22 cellular contexts compared by ENCODE assay signal in the genomic region with DNA sequence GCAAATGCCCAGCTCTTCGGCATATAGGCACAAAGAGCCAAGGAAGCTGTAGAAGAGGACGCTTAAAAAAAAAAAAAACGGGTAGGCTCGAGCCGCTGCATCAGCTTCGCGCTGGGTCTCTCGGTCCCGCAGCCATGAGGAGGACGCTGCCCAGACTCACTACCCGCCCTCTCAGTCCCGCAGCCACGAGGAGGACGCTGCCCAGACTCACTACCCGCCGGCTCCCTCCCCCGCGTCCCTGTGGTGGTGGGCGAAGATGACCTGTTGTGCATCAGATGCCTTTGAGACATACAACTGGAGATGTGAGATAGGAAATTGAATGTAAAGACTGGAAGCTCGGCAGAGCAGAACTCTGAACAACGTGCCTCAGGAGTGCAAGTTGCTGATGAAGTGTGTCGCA. TPM values are rescaled to one million over a fixed set of nuclear protein-coding genes. Genes with fewer than 3 reads are reported as not detected.
DNase-seq lines count a peak whose midpoint lies in the region; ATAC-seq and TF ChIP-seq lines count a peak whose summit lies in the region.
"Had no signal": no experiment of that assay in that cellular context is flagged by ENCODE, and none has a peak within 500 bp of the region (broad histone marks: within the 10 kb centered on the region; RNA-seq: fewer than 3 reads in every experiment).

No MANE protein-coding gene starts in this region.

- H4K5ac ChIP-seq in mesendoderm (ENCODE audit: low read length) = no peak overlapping the region

- peaks cover 45% of the 10 kb centered on the region for H3K36me3 Mint-ChIP-seq in endodermal cell (ENCODE audit: low read depth)

- H3K27ac ChIP-seq in endodermal cell (ENCODE audit: low read depth, low read length) (no peak overlapping the region), mesendoderm (ENCODE audit: low read depth, low read length) (no peak overlapping the region), ovary (no peak overlapping the region)
- H3K27ac ChIP-seq: C4-2B, PC-9 had no signal

- H3K36me3 ChIP-seq in endodermal cell (ENCODE audit: control insufficient read depth, insufficient read depth, low read length) = peaks cover 26% of the 10 kb centered on the region
- H3K36me3 ChIP-seq in mesendoderm (ENCODE audit: control insufficient read depth, insufficient read depth, low read length) = no peaks in the 10 kb centered on the region
- no peaks in the 10 kb centered on the region for H3K36me3 ChIP-seq in ovary

- H3K4ac ChIP-seq in mesendoderm (ENCODE audit: low read depth, low read length) = no peak overlapping the region

- no peak overlapping the region for H4K8ac ChIP-seq in mesendoderm (ENCODE audit: low read depth, low read length)

- H3K27me3 ChIP-seq in endodermal cell (ENCODE audit: control insufficient read depth, insufficient read depth, low read length, poor library complexity, severe bottlenecking) (no peaks in the 10 kb centered on the region), mesendoderm (ENCODE audit: insufficient read depth, low read length, poor library complexity) (no peaks in the 10 kb centered on the region), ovary (no peaks in the 10 kb centered on the region)

- no peak overlapping the region for H2BK120ac ChIP-seq in mesendoderm (ENCODE audit: low read depth, low read length)

- H3K4me2 ChIP-seq in mesendoderm (ENCODE audit: low read length) = no peak overlapping the region
- H3K4me2 ChIP-seq: PC-9, SK-N-SH had no signal

- no peaks in the 10 kb centered on the region for H3K9me3 Mint-ChIP-seq in endodermal cell
- H3K9me3 Mint-ChIP-seq: CD8-positive, alpha-beta memory T cell had no signal

- H2AK5ac ChIP-seq in mesendoderm (ENCODE audit: low read length) = no peak overlapping the region

- H3K23ac ChIP-seq in mesendoderm (ENCODE audit: low read length) = no peak overlapping the region

- no peak overlapping the region for H3K4me3 ChIP-seq in endodermal cell (ENCODE audit: low read length)
- H3K4me3 ChIP-seq in mesendoderm (ENCODE audit: low read length) = no peak overlapping the region
- no peak overlapping the region for H3K4me3 ChIP-seq in ovary
- H3K4me3 ChIP-seq: HAP-1, PC-9 had no signal

- peak overlapping the region; percentile 66 for H3K56ac ChIP-seq in mesendoderm (ENCODE audit: low read length)

- intact Hi-C loops in Right ventricle myocardium superior (cut with DNase I) = no loop called here
- intact Hi-C loops in left cardiac atrium (cut with DNase I) = no loop called here
- intact Hi-C loops in ovary (cut with DNase I) = no loop called here

- TF ChIP-seq CTCF in endodermal cell (conservative IDR thresholded peaks at IDR 0.05) = no peak
- no peak for TF ChIP-seq CTCF in ovary (IDR thresholded peaks at IDR 0.05)

- no peak overlapping the region for H3K4me3 Mint-ChIP-seq in endodermal cell
- H3K4me3 Mint-ChIP-seq: CD8-positive, alpha-beta memory T cell had no signal

- H2BK15ac ChIP-seq in mesendoderm (replicated peaks; ENCODE audit: low read depth) = no peak overlapping the region

- H3K4me1 ChIP-seq in endodermal cell (ENCODE audit: control insufficient read depth, insufficient read depth, low read length) (peaks cover 4% of the 10 kb centered on the region), mesendoderm (ENCODE audit: control insufficient read depth, low read depth, low read length) (no peaks in the 10 kb centered on the region), ovary (ENCODE audit: insufficient read depth) (no peaks in the 10 kb centered on the region)

- H3K9ac ChIP-seq in endodermal cell (ENCODE audit: extremely low read depth, low read length, poor library complexity, severe bottlenecking) = no peak overlapping the region
- H3K9ac ChIP-seq in mesendoderm (ENCODE audit: low read length) = no peak overlapping the region
- H3K9ac ChIP-seq: SK-N-SH had no signal

- H3K4me1 Mint-ChIP-seq in endodermal cell = peaks cover 41% of the 10 kb centered on the region
- H3K4me1 Mint-ChIP-seq: CD8-positive, alpha-beta memory T cell had no signal

- no peak for TF ChIP-seq POLR2A in ovary (IDR thresholded peaks at IDR 0.05)

- 79 to 88% methylated on average over 16 to 22 of the region's 22 CpGs for WGBS in endodermal cell (ENCODE audit: insufficient coverage in 1 of 2, insufficient read length in 1 of 2), 2 experiments
- no CpG with 5 or more reads among the region's 22 CpGs for WGBS in mesendoderm (ENCODE audit: extremely low coverage, insufficient coverage, low lambda C conversion rate)
- WGBS in ovary, 3 donors = 62 to 68% (median 65%) methylated on average over 22 of the region's 22 CpGs

- no peak for TF ChIP-seq EP300 in ovary (IDR thresholded peaks at IDR 0.05)

- H3K27ac Mint-ChIP-seq in endodermal cell = peak overlapping the region; percentile 14

- ATAC-seq in Right ventricle myocardium superior (ENCODE audit: poor library complexity) = no peak
- no peak for ATAC-seq in left cardiac atrium
- no peak for ATAC-seq in GM18502 (IDR thresholded peaks at IDR 0.05; ENCODE audit: poor library complexity, unreplicated experiment)
- no peak for ATAC-seq in GM19467 (IDR thresholded peaks at IDR 0.05; ENCODE audit: unreplicated experiment)

- H3K79me2 ChIP-seq in mesendoderm (ENCODE audit: control insufficient read depth, insufficient read depth, low read length) = no peaks in the 10 kb centered on the region

- H3K9me3 ChIP-seq in endodermal cell (ENCODE audit: control insufficient read depth, low read length) (no peaks in the 10 kb centered on the region), ovary (no peaks in the 10 kb centered on the region)
- H3K9me3 ChIP-seq: HAP-1, SK-N-SH had no signal

- H3K27me3 Mint-ChIP-seq in endodermal cell (ENCODE audit: insufficient read depth) = no peaks in the 10 kb centered on the region
- H3K27me3 Mint-ChIP-seq: CD8-positive, alpha-beta memory T cell had no signal

- peak; percentile 30 for DNase-seq in Right ventricle myocardium superior
- DNase-seq in left cardiac atrium = no peak
- no peak for DNase-seq in endodermal cell
- DNase-seq in mesendoderm = no peak
- no peak for DNase-seq in ovary
- DNase-seq in putamen (ENCODE audit: low spot score) = no peak
- DNase-seq: CD8-positive, alpha-beta memory T cell; DMS53; GF-D8; KG1; NCI-H1092; NCI-H1436; NCI-H187 treated with DMSO at 0.1 percent for 48 hours; NCI-H2107; PC-9; RPMI8226; SHP77 treated with DMSO at 0.1 percent for 48 hours; SK-N-SH had no signal

- no peak overlapping the region for H2BK5ac ChIP-seq in mesendoderm (ENCODE audit: low read length)

- H3K18ac ChIP-seq in mesendoderm (ENCODE audit: low read length) = no peak overlapping the region

- no peaks in the 10 kb centered on the region for H3K79me1 ChIP-seq in mesendoderm (ENCODE audit: low read length)

RNA-seq across cellular contexts. Expression of a gene that starts 11.4 kb away (rescaled TPM):
- 3.2 TPM for total RNA-seq in Right ventricle myocardium superior
- 1 to 10 TPM; 3.7 to 4.1 TPM for total RNA-seq in left cardiac atrium
- 10 to 100 TPM; 34.6 to 36.5 TPM for total RNA-seq in endodermal cell
- polyA plus RNA-seq in endodermal cell (2013, experiment 1 of 2) = 6.8 TPM
- polyA plus RNA-seq in endodermal cell (2013, experiment 2 of 2) = 7.6 TPM
- polyA plus RNA-seq in mesendoderm (2013, experiment 1 of 2) = 6.0 TPM
- polyA plus RNA-seq in mesendoderm (2013, experiment 2 of 2) = 5.3 TPM
- 10 to 100 TPM in 3 of 7 donors, 1 to 10 TPM in 4; 5.8 to 14.7 (median 8.5) TPM for total RNA-seq in ovary
- 1 to 10 TPM in 1 of 2 donors, under 1 TPM in 1; 0.38 to 8.1 TPM for polyA plus RNA-seq in ovary

RNA-seq across cellular contexts. Expression of a gene that starts 17.2 kb away (rescaled TPM):
- 804 TPM for total RNA-seq in Right ventricle myocardium superior
- total RNA-seq in left cardiac atrium = 100 to 1,000 TPM; 642 to 858 TPM
- 1,000 to 10,000 TPM in 1 of 2 donors, 100 to 1,000 TPM in 1; 805 to 1,294 TPM for total RNA-seq in endodermal cell
- polyA plus RNA-seq in endodermal cell (2013, experiment 1 of 2) = 843 TPM
- 801 TPM for polyA plus RNA-seq in endodermal cell (2013, experiment 2 of 2)
- 727 TPM for polyA plus RNA-seq in mesendoderm (2013, experiment 1 of 2)
- polyA plus RNA-seq in mesendoderm (2013, experiment 2 of 2) = 759 TPM
- total RNA-seq in ovary = 100 to 1,000 TPM; 136 to 443 (median 295) TPM
- 100 to 1,000 TPM; 267 to 594 TPM for polyA plus RNA-seq in ovary

RNA-seq across cellular contexts. Expression of a gene that starts 20.1 kb away (rescaled TPM):
- total RNA-seq in Right ventricle myocardium superior (8.2 TPM), left cardiac atrium (10 to 100 TPM in 1 of 2 donors, 1 to 10 TPM in 1; 8.1 to 10.5 TPM), endodermal cell (10 to 100 TPM in 1 of 2 donors, 1 to 10 TPM in 1; 7.8 to 11.5 TPM), ovary (10 to 100 TPM; 13.9 to 67.6 (median 16.7) TPM)
- polyA plus RNA-seq in endodermal cell (2013, experiment 1 of 2) = 12.5 TPM
- polyA plus RNA-seq in endodermal cell (2013, experiment 2 of 2) = 8.9 TPM
- polyA plus RNA-seq in mesendoderm (2013, experiment 1 of 2) = 1.2 TPM
- polyA plus RNA-seq in mesendoderm (2013, experiment 2 of 2) = 1.3 TPM
- 10 to 100 TPM; 11.2 to 16.5 TPM for polyA plus RNA-seq in ovary

RNA-seq across cellular contexts. Expression of a gene that starts 29.8 kb away (rescaled TPM):
- total RNA-seq in Right ventricle myocardium superior = 7.4 TPM
- total RNA-seq in left cardiac atrium = 10 to 100 TPM; 12.8 to 24.9 TPM
- total RNA-seq in endodermal cell = 100 to 1,000 TPM; 104 to 139 TPM
- polyA plus RNA-seq in endodermal cell (2013, experiment 1 of 2) = 137 TPM
- polyA plus RNA-seq in endodermal cell (2013, experiment 2 of 2) = 107 TPM
- polyA plus RNA-seq in mesendoderm (2013, experiment 1 of 2) = 12.1 TPM
- 12.4 TPM for polyA plus RNA-seq in mesendoderm (2013, experiment 2 of 2)
- 10 to 100 TPM in 5 of 7 donors, 1 to 10 TPM in 2; 8.3 to 22.3 (median 11.5) TPM for total RNA-seq in ovary
- 10 to 100 TPM in 1 of 2 donors, 1 to 10 TPM in 1; 5.0 to 19.4 TPM for polyA plus RNA-seq in ovary

RNA-seq across cellular contexts. Expression of a gene that starts 32.6 kb away (rescaled TPM):
- total RNA-seq in Right ventricle myocardium superior (63.0 TPM), left cardiac atrium (10 to 100 TPM; 63.4 to 65.4 TPM), endodermal cell (100 to 1,000 TPM; 120 to 257 TPM), ovary (10 to 100 TPM; 13.9 to 84.3 (median 63.0) TPM)
- polyA plus RNA-seq in endodermal cell (2013, experiment 1 of 2) = 74.6 TPM
- polyA plus RNA-seq in endodermal cell (2013, experiment 2 of 2) = 74.4 TPM
- 86.8 TPM for polyA plus RNA-seq in mesendoderm (2013, experiment 1 of 2)
- polyA plus RNA-seq in mesendoderm (2013, experiment 2 of 2) = 87.0 TPM
- polyA plus RNA-seq in ovary = 10 to 100 TPM; 23.7 to 30.1 TPM
